Comparison of ENCODE assay signal across 9 cellular contexts in genomic region chr16:5096437-5097065, GRCh38. TPM values are rescaled to one million over a fixed set of nuclear protein-coding genes. Genes with fewer than 3 reads are reported as not detected.
A peak's percentile ranks its signal among the peaks of the same experiment; 100 is the strongest.
DNase-seq lines count a peak whose midpoint lies in the region; ATAC-seq and TF ChIP-seq lines count a peak whose summit lies in the region.
"Not testable (repeated sequence)": the region's sequence is repeated elsewhere in the genome, so short reads cannot be mapped to it uniquely, and the experiment has no call there.
"Had no signal": no experiment of that assay in that cellular context is flagged by ENCODE, and none has a peak within 500 bp of the region (broad histone marks: within the 10 kb centered on the region; RNA-seq: fewer than 3 reads in every experiment).

No MANE protein-coding gene starts in this region.

- H4K8ac ChIP-seq in H9 (replicated peaks; ENCODE audit: insufficient read length, low read depth, low read length): not testable (repeated sequence)

- H3K23ac ChIP-seq in H9 (ENCODE audit: insufficient read length, low read depth, low read length): not testable (repeated sequence)

- peak overlapping the region in 1 of 3 experiments; percentile 72; a peak in 2 of 7 replicates for H3K27ac Mint-ChIP-seq in H9
- H3K27ac Mint-ChIP-seq in activated naive CD4-positive, alpha-beta T cell treated with anti-CD3 and anti-CD28 coated beads for 36 hours: peak overlapping the region; percentile 77
- peak overlapping the region; percentile 88 for H3K27ac Mint-ChIP-seq in dendritic cell treated with granulocyte-macrophage colony-stimulating factor and Interleukin-4, amounts not matched to agents 40 ng/mL and 50 ng/mL, for 4 days

- not testable (repeated sequence) for TF ChIP-seq CTCF in AG09309 (IDR thresholded peaks at IDR 0.05; ENCODE audit: control insufficient read depth, insufficient read depth, low read depth, low read length, missing control alignments); Panc1 (IDR thresholded peaks at IDR 0.05); left ventricle myocardium inferior (IDR thresholded peaks at IDR 0.05; ENCODE audit: borderline replicate concordance)
- TF ChIP-seq CTCF in H9 (conservative IDR thresholded peaks at IDR 0.05): peak; percentile 14; the same call in 1 of the 3 replicates

- not testable (repeated sequence) for H2BK120ac ChIP-seq in H9 (ENCODE audit: low read depth, low read length, poor library complexity, severe bottlenecking)

- not testable (repeated sequence) for H3K79me2 ChIP-seq in H9 (ENCODE audit: insufficient read depth, low read length)

- H3K36me3 Mint-ChIP-seq in H9 (ENCODE audit: insufficient read depth in 1 of 3, low read depth in 3 of 3): peaks cover 6 to 19% (median 11%) of the 10 kb centered on the region in 3 experiments; a peak in 6 of 7 replicates
- not testable (repeated sequence) for H3K36me3 Mint-ChIP-seq in activated naive CD4-positive, alpha-beta T cell treated with anti-CD3 and anti-CD28 coated beads for 36 hours (ENCODE audit: low read depth)
- peaks cover 32% of the 10 kb centered on the region for H3K36me3 Mint-ChIP-seq in dendritic cell treated with granulocyte-macrophage colony-stimulating factor and Interleukin-4, amounts not matched to agents 40 ng/mL and 50 ng/mL, for 4 days (ENCODE audit: low read depth)

- peak overlapping the region; percentile 88 to 93 for H3K4me3 Mint-ChIP-seq in H9
- H3K4me3 Mint-ChIP-seq in activated naive CD4-positive, alpha-beta T cell treated with anti-CD3 and anti-CD28 coated beads for 36 hours: peak overlapping the region; percentile 85
- H3K4me3 Mint-ChIP-seq in dendritic cell treated with granulocyte-macrophage colony-stimulating factor and Interleukin-4, amounts not matched to agents 40 ng/mL and 50 ng/mL, for 4 days: peak overlapping the region; percentile 86

- intact Hi-C loops in Panc1 (cut with micrococcal nuclease; ENCODE audit: unreplicated experiment); left ventricle myocardium inferior (cut with micrococcal nuclease): not testable (repeated sequence)
- intact Hi-C loops in activated naive CD4-positive, alpha-beta T cell treated with anti-CD3 and anti-CD28 coated beads for 36 hours (cut with micrococcal nuclease): loop anchor here (1.0 to 10.0 kb wide), 5 partner anchors 25 to 562 kb away; partner anchors contain the start of genes ALG1, CDIP1, GLYR1 and UBN1
- intact Hi-C loops in dendritic cell treated with granulocyte-macrophage colony-stimulating factor and Interleukin-4, amounts not matched to agents 40 ng/mL and 50 ng/mL, for 4 days (cut with micrococcal nuclease): loop anchor here (5.0 kb wide), 1 partner anchor 139 kb away; the partner anchor contains the start of gene SEC14L5

- H3K56ac ChIP-seq in H9 (ENCODE audit: insufficient read length, low read depth, low read length): not testable (repeated sequence)

- H2BK20ac ChIP-seq in H9 (ENCODE audit: low read depth, low read length, poor library complexity, severe bottlenecking): not testable (repeated sequence)

- not testable (repeated sequence) for H4K20me1 ChIP-seq in H9 (ENCODE audit: control insufficient read depth, insufficient read depth, insufficient read length)

- not testable (repeated sequence) for H3K9me3 Mint-ChIP-seq in H9; activated naive CD4-positive, alpha-beta T cell treated with anti-CD3 and anti-CD28 coated beads for 36 hours; dendritic cell treated with granulocyte-macrophage colony-stimulating factor and Interleukin-4, amounts not matched to agents 40 ng/mL and 50 ng/mL, for 4 days

- peaks cover 21 to 36% of the 10 kb centered on the region in 2 experiments for H3K4me1 Mint-ChIP-seq in H9
- H3K4me1 Mint-ChIP-seq in activated naive CD4-positive, alpha-beta T cell treated with anti-CD3 and anti-CD28 coated beads for 36 hours (ENCODE audit: low read depth): peaks cover 28% of the 10 kb centered on the region
- peaks cover 20% of the 10 kb centered on the region for H3K4me1 Mint-ChIP-seq in dendritic cell treated with granulocyte-macrophage colony-stimulating factor and Interleukin-4, amounts not matched to agents 40 ng/mL and 50 ng/mL, for 4 days (ENCODE audit: low read depth)

- not testable (repeated sequence) for H3K18ac ChIP-seq in H9 (ENCODE audit: insufficient read length, low read depth, low read length)

- not testable (repeated sequence) for H2BK5ac ChIP-seq in H9 (ENCODE audit: insufficient read length, low read length)

- not testable (repeated sequence) for H2BK12ac ChIP-seq in H9 (ENCODE audit: insufficient read length, low read depth, low read length)

- H3K36me3 ChIP-seq in Panc1 (ENCODE audit: control insufficient read depth, insufficient read depth, low read length); left ventricle myocardium inferior; mucosa of stomach (ENCODE audit: control insufficient read depth, insufficient read depth, low read length); skeletal muscle satellite cell (ENCODE audit: insufficient read depth, low read length): not testable (repeated sequence)

- CTCF ChIA-PET in Panc1 (lab: Charles Lee); activated naive CD4-positive, alpha-beta T cell treated with anti-CD3 and anti-CD28 coated beads for 36 hours (lab: Charles Lee): not testable (repeated sequence)

- WGBS in H9 (ENCODE audit: extremely low coverage, insufficient read length, low lambda C conversion rate): no CpG with 5 or more reads among the region's 7 CpGs

- H3K14ac ChIP-seq in H9 (ENCODE audit: insufficient read depth, low read length): not testable (repeated sequence)

- not testable (repeated sequence) for H3K79me1 ChIP-seq in H9 (ENCODE audit: insufficient read depth, low read depth, low read length, poor library complexity, severe bottlenecking)

- H4K91ac ChIP-seq in H9 (ENCODE audit: insufficient read length, low read depth, low read length): not testable (repeated sequence)

- in situ Hi-C loops in Panc1 (cut with HindIII; ENCODE audit: low pct_unique_long_range_greater_than_20kb, low sequenced_read_pairs): not testable (repeated sequence)

- not testable (repeated sequence) for H3K27ac ChIP-seq in H9 (ENCODE audit: insufficient read length, low read depth, low read length)
- H3K27ac ChIP-seq in Panc1 (ENCODE audit: low read length) (peak overlapping the region; percentile 61), left ventricle myocardium inferior (replicated peaks) (peak overlapping the region; percentile 86)

- H3K4ac ChIP-seq in H9 (ENCODE audit: low read depth, low read length): not testable (repeated sequence)

- H2BK15ac ChIP-seq in H9 (ENCODE audit: low read depth, low read length): not testable (repeated sequence)

- H3K4me3 ChIP-seq in AG09309 (ENCODE audit: control insufficient read depth, low read depth, low read length): peak overlapping the region; percentile 52
- H3K4me3 ChIP-seq in Panc1 (ENCODE audit: low read depth in 2 of 2, low read length in 2 of 2): peak overlapping the region; percentile 63 to 73
- H3K4me3 ChIP-seq in left ventricle myocardium inferior: peak overlapping the region; percentile 89
- peak overlapping the region; percentile 31 for H3K4me3 ChIP-seq in mucosa of stomach (ENCODE audit: low read length)
- peak overlapping the region; percentile 84 for H3K4me3 ChIP-seq in skeletal muscle satellite cell (ENCODE audit: low read length)

- not testable (repeated sequence) for H2AK5ac ChIP-seq in H9 (ENCODE audit: insufficient read length, low read length)

- DNase-seq in AG09309 (ENCODE audit: low read depth); H9; Panc1 (ENCODE audit: low read depth, low spot score); activated naive CD4-positive, alpha-beta T cell treated with anti-CD3 and anti-CD28 coated beads for 36 hours; left ventricle myocardium inferior: not testable (repeated sequence)

- not testable (repeated sequence) for H4K5ac ChIP-seq in H9 (ENCODE audit: insufficient read length, low read depth, low read length)

- ATAC-seq in Panc1: not testable (repeated sequence)

- H3K4me2 ChIP-seq in H9 (ENCODE audit: insufficient read depth, insufficient read length, low read length) (peak overlapping the region; percentile 68), skeletal muscle satellite cell (ENCODE audit: low read length) (peak overlapping the region; percentile 95)

- H3K9ac ChIP-seq in H9 (ENCODE audit: extremely low read depth, insufficient read length, low read length) (peak overlapping the region; percentile 32), mucosa of stomach (ENCODE audit: low read length) (peak overlapping the region; percentile 55), skeletal muscle satellite cell (ENCODE audit: low read depth, low read length) (peak overlapping the region; percentile 92)

- not testable (repeated sequence) for H3T11ph ChIP-seq in H9 (ENCODE audit: low read length)

- not testable (repeated sequence) for H3K4me1 ChIP-seq in H9 (ENCODE audit: insufficient read depth, low read length); Panc1 (ENCODE audit: control insufficient read depth, insufficient read depth, low read length); mucosa of stomach (ENCODE audit: control insufficient read depth, insufficient read depth, low read length); skeletal muscle satellite cell (ENCODE audit: control insufficient read depth, insufficient read depth, low read length)
- H3K4me1 ChIP-seq in left ventricle myocardium inferior: peaks cover 18% of the 10 kb centered on the region

- H3K27me3 Mint-ChIP-seq in H9 (ENCODE audit: low read depth); activated naive CD4-positive, alpha-beta T cell treated with anti-CD3 and anti-CD28 coated beads for 36 hours (ENCODE audit: low read depth): not testable (repeated sequence)
- peaks cover 23% of the 10 kb centered on the region for H3K27me3 Mint-ChIP-seq in dendritic cell treated with granulocyte-macrophage colony-stimulating factor and Interleukin-4, amounts not matched to agents 40 ng/mL and 50 ng/mL, for 4 days

- not testable (repeated sequence) for H3K23me2 ChIP-seq in H9 (ENCODE audit: insufficient read length, low read depth, low read length, poor library complexity, severe bottlenecking)

- H3K27me3 ChIP-seq in H9 (ENCODE audit: insufficient read depth, low read length); Panc1 (ENCODE audit: control insufficient read depth, insufficient read depth, low read length); left ventricle myocardium inferior (ENCODE audit: low read depth); mucosa of stomach (ENCODE audit: control insufficient read depth, insufficient read depth, low read length); skeletal muscle satellite cell (ENCODE audit: control insufficient read depth, insufficient read depth, low read length): not testable (repeated sequence)

- BruUV-seq in Panc1 (replicated peaks; lab: Mats Ljungman, UMichigan): not testable (repeated sequence)

- POLR2A ChIA-PET in Panc1 (lab: Charles Lee): interaction anchor here (0.6 kb wide), 1 partner anchor 45 kb away, joined by 3 read pairs; no protein-coding TSS in a partner anchor

- H2AFZ ChIP-seq in H9 (ENCODE audit: low read length): not testable (repeated sequence)

- H3K9me3 ChIP-seq in H9 (ENCODE audit: control insufficient read depth, low read depth, low read length); Panc1 (ENCODE audit: control insufficient read depth, insufficient read depth, low read depth, low read length); left ventricle myocardium inferior (replicated peaks); mucosa of stomach (ENCODE audit: control insufficient read depth, low read length); skeletal muscle satellite cell (replicated peaks; ENCODE audit: low read length): not testable (repeated sequence)

RNA-seq across cellular contexts. Expression of gene EEF2KMT, which starts 1.0 kb away (rescaled TPM):
- 16.4 and 18.1 TPM in 2 replicates for total RNA-seq in H9 (2021)
- total RNA-seq in Panc1 (2021; ENCODE audit: unreplicated experiment): 24.4 TPM
- 21.7 TPM for polyA plus RNA-seq in Panc1 (2012; ENCODE audit: insufficient read length)
- 10 to 100 TPM; 13.8 to 14.2 TPM for total RNA-seq in activated naive CD4-positive, alpha-beta T cell treated with anti-CD3 and anti-CD28 coated beads for 36 hours
- total RNA-seq in left ventricle myocardium inferior: 7.3 TPM
- 24.3 and 30.6 TPM in 2 replicates for total RNA-seq in skeletal muscle satellite cell (2012; rRNA removed)

RNA-seq across cellular contexts. Expression of gene ALG1, which starts 24.9 kb away (rescaled TPM):
- total RNA-seq in H9 (2021): 32.5 and 36.2 TPM in 2 replicates
- total RNA-seq in Panc1 (2021; ENCODE audit: unreplicated experiment): 46.6 TPM
- 32.1 TPM for polyA plus RNA-seq in Panc1 (2012; ENCODE audit: insufficient read length)
- total RNA-seq in activated naive CD4-positive, alpha-beta T cell treated with anti-CD3 and anti-CD28 coated beads for 36 hours: 1 to 10 TPM; 8.6 to 8.9 TPM
- total RNA-seq in left ventricle myocardium inferior: 7.3 TPM
- total RNA-seq in skeletal muscle satellite cell (2012; rRNA removed): 27.4 and 34.1 TPM in 2 replicates

RNA-seq across cellular contexts. Expression of gene C16orf89, which starts 30.8 kb away (rescaled TPM):
- total RNA-seq in H9 (2021) (2.0 and 2.5 TPM in 2 replicates), Panc1 (2021; ENCODE audit: unreplicated experiment) (not detected), left ventricle myocardium inferior (5.9 TPM)
- polyA plus RNA-seq in Panc1 (2012; ENCODE audit: insufficient read length): not detected
- not detected for total RNA-seq in activated naive CD4-positive, alpha-beta T cell treated with anti-CD3 and anti-CD28 coated beads for 36 hours
- total RNA-seq in skeletal muscle satellite cell (2012; rRNA removed): 0.22 TPM in 1 of 2 replicates, not detected in the other
- total RNA-seq: activated CD8-positive, alpha-beta memory T cell treated with anti-CD3 and anti-CD28 coated beads for 36 hours had no signal

Comparison
In these comparisons a context has a peak if more than half of its experiments do, and no peak if none do; other contexts are left out.
1. H3K4me3 ChIP-seq: peak in every context shown above with its lines; median percentile 89 in left ventricle myocardium inferior; 84 in skeletal muscle satellite cell; 68 in Panc1; 52 in AG09309; 31 in mucosa of stomach.
2. H3K9ac ChIP-seq: peak in every context shown above with its lines; median percentile 92 in skeletal muscle satellite cell; 55 in mucosa of stomach; 32 in H9.